ENCODE assay signal across 8 cellular contexts in the genomic region with DNA sequence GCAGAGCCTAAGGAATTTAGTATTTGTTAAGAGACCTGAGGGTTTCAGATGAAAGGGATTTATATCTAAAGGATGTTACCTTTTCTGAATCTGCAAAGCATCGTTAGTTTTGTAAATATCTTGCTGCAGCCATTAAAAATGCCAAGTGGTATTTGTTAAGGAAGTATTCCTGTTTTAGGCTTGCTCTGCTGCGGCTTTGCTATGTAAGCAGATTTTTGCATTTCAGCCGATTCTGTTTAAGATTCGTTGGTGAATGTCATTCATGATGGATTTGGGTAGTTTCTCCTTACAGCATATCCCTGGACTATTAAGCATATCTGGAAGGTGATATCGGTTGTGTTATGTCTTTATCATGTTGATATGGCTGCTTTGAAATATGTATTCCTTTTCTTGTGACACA. TPM values are rescaled to one million over a fixed set of nuclear protein-coding genes. Genes with fewer than 3 reads are reported as not detected.
DNase-seq lines count a peak whose midpoint lies in the region; ATAC-seq and TF ChIP-seq lines count a peak whose summit lies in the region.

No MANE protein-coding gene starts in this region.

- no peak for DNase-seq in CD4-positive, CD25-positive, alpha-beta regulatory T cell
- peak; percentile 19 for DNase-seq in NB4 (ENCODE audit: low read depth)
- DNase-seq in effector memory CD8-positive, alpha-beta T cell, result no peak
- no peak for DNase-seq in neural crest cell (ENCODE audit: low read depth, low spot score)
- no peak for DNase-seq in NCI-H446 (lab: John Stamatoyannopoulos, UW)
- DNase-seq in middle frontal gyrus (ENCODE audit: extremely low spot score, low spot score), result no peak
- no peak for DNase-seq in activated CD4-positive, alpha-beta T cell treated with anti-CD3 and anti-CD28 coated beads, Interleukin-2, amount 50 U/mL, for 1 hour

- H3K9me3 ChIP-seq in CD4-positive, CD25-positive, alpha-beta regulatory T cell (ENCODE audit: control insufficient read depth in 2 of 2, low read length in 2 of 2), result no peaks in the 10 kb centered on the region

- peaks cover 6% of the 10 kb centered on the region for H3K36me3 ChIP-seq in CD4-positive, CD25-positive, alpha-beta regulatory T cell (ENCODE audit: control insufficient read depth, insufficient read depth, low read length)

- peaks cover 15 to 51% (median 34%) of the 10 kb centered on the region in 4 donors for H3K4me1 Mint-ChIP-seq in CD4-positive, CD25-positive, alpha-beta regulatory T cell
- H3K4me1 Mint-ChIP-seq in effector memory CD8-positive, alpha-beta T cell (ENCODE audit: low read depth in 2 of 2), result peaks cover 22 to 42% of the 10 kb centered on the region in 2 donors
- H3K4me1 Mint-ChIP-seq in neural crest cell, result peaks cover 28% of the 10 kb centered on the region

- H3K27me3 Mint-ChIP-seq in CD4-positive, CD25-positive, alpha-beta regulatory T cell, result peaks cover 5% of the 10 kb centered on the region
- no peaks in the 10 kb centered on the region for H3K27me3 Mint-ChIP-seq in effector memory CD8-positive, alpha-beta T cell
- no peaks in the 10 kb centered on the region for H3K27me3 Mint-ChIP-seq in neural crest cell (ENCODE audit: low read depth)

- peaks cover 24% of the 10 kb centered on the region for H3K4me1 ChIP-seq in CD4-positive, CD25-positive, alpha-beta regulatory T cell (ENCODE audit: control insufficient read depth, insufficient read depth, low read length, poor library complexity, severe bottlenecking)

- peaks cover 9% of the 10 kb centered on the region for H3K36me3 Mint-ChIP-seq in CD4-positive, CD25-positive, alpha-beta regulatory T cell
- peaks cover 33% of the 10 kb centered on the region for H3K36me3 Mint-ChIP-seq in effector memory CD8-positive, alpha-beta T cell (ENCODE audit: insufficient read depth)
- no peaks in the 10 kb centered on the region for H3K36me3 Mint-ChIP-seq in neural crest cell (ENCODE audit: low read depth)

- TF ChIP-seq CTCF in NB4 (IDR thresholded peaks at IDR 0.05; ENCODE audit: low read depth, low read length) (no peak), neural crest cell (conservative IDR thresholded peaks at IDR 0.05) (no peak)

- peak overlapping the region; percentile 93 for H3K4me3 ChIP-seq in CD4-positive, CD25-positive, alpha-beta regulatory T cell (ENCODE audit: low read depth, low read length)
- H3K4me3 ChIP-seq in NB4 (ENCODE audit: low read depth, low read length), result peak overlapping the region; percentile 97

- H3K27ac Mint-ChIP-seq in CD4-positive, CD25-positive, alpha-beta regulatory T cell, result peak overlapping the region in 2 of 3 donors; percentile 91 to 98
- peak overlapping the region; percentile 94 to 96 for H3K27ac Mint-ChIP-seq in effector memory CD8-positive, alpha-beta T cell
- no peak overlapping the region for H3K27ac Mint-ChIP-seq in neural crest cell (ENCODE audit: unreplicated experiment)

- no peak for ATAC-seq in CD4-positive, CD25-positive, alpha-beta regulatory T cell (ENCODE audit: low read depth in 2 of 2)
- ATAC-seq in effector memory CD8-positive, alpha-beta T cell (replicated peaks), result no peak
- ATAC-seq in GM21717 (IDR thresholded peaks at IDR 0.05; ENCODE audit: unreplicated experiment), result no peak

- peak overlapping the region; percentile 86 to 99 (median 93) for H3K4me3 Mint-ChIP-seq in CD4-positive, CD25-positive, alpha-beta regulatory T cell
- H3K4me3 Mint-ChIP-seq in effector memory CD8-positive, alpha-beta T cell, result peak overlapping the region; percentile 92 to 95
- H3K4me3 Mint-ChIP-seq in neural crest cell, result peak overlapping the region; percentile 98

- no peak for TF ChIP-seq POLR2A in NB4 (IDR thresholded peaks at IDR 0.05; ENCODE audit: extremely low read depth, insufficient read length)

- H3K27ac ChIP-seq in CD4-positive, CD25-positive, alpha-beta regulatory T cell (ENCODE audit: insufficient read depth, low read length, poor library complexity, severe bottlenecking), result peak overlapping the region; percentile 92

- no peaks in the 10 kb centered on the region for H3K27me3 ChIP-seq in CD4-positive, CD25-positive, alpha-beta regulatory T cell (ENCODE audit: control insufficient read depth, insufficient read depth, low read length)

- no peaks in the 10 kb centered on the region for H3K9me3 Mint-ChIP-seq in CD4-positive, CD25-positive, alpha-beta regulatory T cell
- H3K9me3 Mint-ChIP-seq in effector memory CD8-positive, alpha-beta T cell, result no peaks in the 10 kb centered on the region
- no peaks in the 10 kb centered on the region for H3K9me3 Mint-ChIP-seq in neural crest cell

RNA-seq across cellular contexts. Expression of gene USP8, which starts 1.0 kb away (rescaled TPM):
- 76.8 TPM for total RNA-seq in CD4-positive, CD25-positive, alpha-beta regulatory T cell
- 10 to 100 TPM; 35.4 to 54.7 (median 44.9) TPM for polyA plus RNA-seq in CD4-positive, CD25-positive, alpha-beta regulatory T cell
- total RNA-seq in neural crest cell, result 40.5 and 44.4 TPM in 2 replicates
